Comparison of ENCODE assay signal across 5 cellular contexts in genomic region chr2:136647039-136647438, GRCh38.
"Had no signal": no experiment of that assay in that cellular context is flagged by ENCODE, and none has a peak within 500 bp of the region (broad histone marks: within the 10 kb centered on the region; RNA-seq: fewer than 3 reads in every experiment).

No MANE protein-coding gene starts in this region.

- H3K9ac ChIP-seq: KMS-11 had no signal

- H3K4me2 ChIP-seq: KMS-11 had no signal

- H3K27ac ChIP-seq: HL-60, KMS-11 had no signal

- DNase-seq: KBM-7, KG1 had no signal

- FAIRE-seq: HTR-8/SVneo had no signal
